ENCODE assay signal across 8 cellular contexts in genomic region chr18:11500153-11501122, GRCh38.
DNase-seq lines count a peak whose midpoint lies in the region; ATAC-seq and TF ChIP-seq lines count a peak whose summit lies in the region.

No MANE protein-coding gene starts in this region.

- H3K9me3 ChIP-seq in RWPE2 (ENCODE audit: severe bottlenecking) = no peaks in the 10 kb centered on the region

- peak; percentile 47 for ATAC-seq in HG02852 (IDR thresholded peaks at IDR 0.05; ENCODE audit: unreplicated experiment)
- peak; percentile 97 for ATAC-seq in RWPE2 (ENCODE audit: low read depth)
- ATAC-seq in HG03139 (IDR thresholded peaks at IDR 0.05; ENCODE audit: unreplicated experiment) = no peak

- no peaks in the 10 kb centered on the region for H3K36me3 ChIP-seq in RWPE2 (ENCODE audit: low read depth)

- POLR2A ChIA-PET in GM10248 (lab: Yijun Ruan, JAX) = no interaction called here

- no peak overlapping the region for H3K4me3 ChIP-seq in RWPE2 (ENCODE audit: severe bottlenecking)

- H3K27me3 ChIP-seq in RWPE2 (ENCODE audit: insufficient read depth, poor library complexity, severe bottlenecking) = no peaks in the 10 kb centered on the region

- DNase-seq in ELR (ENCODE audit: low read depth) (peak; percentile 100), RWPE2 (ENCODE audit: low spot score) (peak; percentile 98), lung microvascular endothelial cell (ENCODE audit: low read depth in 2 of 2) (peak; percentile 5 to 92), DMS79 treated with DMSO at 0.1 percent for 48 hours (lab: John Stamatoyannopoulos, UW) (no peak), D341Med (ENCODE audit: low spot score) (no peak), GM10248 (ENCODE audit: extremely low spot score) (no peak)

- peaks cover 23% of the 10 kb centered on the region for H3K4me1 ChIP-seq in RWPE2 (ENCODE audit: insufficient read depth, poor library complexity, severe bottlenecking)

- peak overlapping the region; percentile 76 for H3K27ac ChIP-seq in RWPE2 (ENCODE audit: poor library complexity, severe bottlenecking)

- no peak for TF ChIP-seq CTCF in RWPE2 (IDR thresholded peaks at IDR 0.05; ENCODE audit: poor library complexity, severe bottlenecking)
- no peak for TF ChIP-seq CTCF in GM10248 (IDR thresholded peaks at IDR 0.05; ENCODE audit: control extremely low read depth, extremely low read depth, low read depth, missing control alignments)

- CTCF ChIA-PET in GM10248 (lab: Yijun Ruan, JAX) = interaction anchor here (0.6 to 4.2 kb wide), 2 partner anchors 19 to 495 kb away, joined by 3 to 18 read pairs; no protein-coding TSS in a partner anchor

Comparison
In these comparisons a context has a peak if more than half of its experiments do, and no peak if none do; other contexts are left out.
1. DNase-seq: peak in ELR (single experiment), RWPE2 (single experiment) and lung microvascular endothelial cell (2 of 2); none in DMS79 treated with DMSO at 0.1 percent for 48 hours (single experiment), D341Med (single experiment) and GM10248 (single experiment).